1 cellular context compared by ENCODE assay signal in the genomic region with DNA sequence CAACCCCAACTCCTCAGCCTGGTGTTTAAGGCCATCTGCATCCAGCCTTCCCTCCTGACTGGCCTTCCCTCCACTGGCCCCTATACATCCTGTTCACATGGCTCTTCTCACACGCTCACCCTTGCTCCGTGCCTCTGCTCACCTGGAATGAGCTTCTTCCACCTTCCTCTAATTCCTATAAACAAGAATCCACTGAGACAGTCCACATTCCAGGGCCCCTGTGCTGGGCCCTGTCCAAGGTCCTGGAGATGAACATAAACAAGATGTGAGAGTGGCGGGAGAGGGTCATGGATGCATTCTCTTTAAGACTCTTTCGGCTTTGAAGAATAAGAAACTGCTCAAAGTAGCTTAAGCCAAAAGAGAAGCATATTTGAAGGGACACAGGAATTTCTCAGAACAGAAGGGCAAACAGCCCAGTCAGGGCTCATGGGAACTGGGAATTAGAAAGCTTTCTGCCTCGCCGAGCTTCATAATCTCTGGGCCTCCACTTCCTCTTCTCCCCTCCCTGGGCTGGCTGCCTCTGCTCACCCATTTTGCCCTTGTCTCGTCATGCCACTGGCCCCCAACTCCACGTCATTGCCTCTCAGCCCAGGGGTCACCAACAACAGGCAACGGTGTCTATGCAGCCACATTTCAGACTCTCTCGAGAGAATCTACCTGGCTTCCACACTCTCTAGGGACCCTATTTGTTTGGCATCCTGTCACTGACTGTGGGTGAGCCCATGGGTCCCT.
TF ChIP-seq lines count a peak whose summit lies in the region.

No MANE protein-coding gene starts in this region.

TF ChIP-seq in HepG2, 621 proteins besides CTCF, POLR2A, EP300 and RAD21 (continued from another document and continues in another):
- TF ChIP-seq, protein P1, sequence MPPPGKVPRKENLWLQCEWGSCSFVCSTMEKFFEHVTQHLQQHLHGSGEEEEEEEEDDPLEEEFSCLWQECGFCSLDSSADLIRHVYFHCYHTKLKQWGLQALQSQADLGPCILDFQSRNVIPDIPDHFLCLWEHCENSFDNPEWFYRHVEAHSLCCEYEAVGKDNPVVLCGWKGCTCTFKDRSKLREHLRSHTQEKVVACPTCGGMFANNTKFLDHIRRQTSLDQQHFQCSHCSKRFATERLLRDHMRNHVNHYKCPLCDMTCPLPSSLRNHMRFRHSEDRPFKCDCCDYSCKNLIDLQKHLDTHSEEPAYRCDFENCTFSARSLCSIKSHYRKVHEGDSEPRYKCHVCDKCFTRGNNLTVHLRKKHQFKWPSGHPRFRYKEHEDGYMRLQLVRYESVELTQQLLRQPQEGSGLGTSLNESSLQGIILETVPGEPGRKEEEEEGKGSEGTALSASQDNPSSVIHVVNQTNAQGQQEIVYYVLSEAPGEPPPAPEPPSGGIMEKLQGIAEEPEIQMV (CRISPR knock-in tag; IDR thresholded peaks at IDR 0.05; ENCODE audit: low read depth): peak; percentile 50; the same call in 1 of the 2 replicates
- TF ChIP-seq ZKSCAN8 (CRISPR knock-in tag; IDR thresholded peaks at IDR 0.05; ENCODE audit: borderline replicate concordance) (no peak; the same call in 1 of the 2 replicates), ZNF3 (CRISPR knock-in tag; IDR thresholded peaks at IDR 0.05) (no peak), ZNF160 (CRISPR knock-in tag; IDR thresholded peaks at IDR 0.05) (no peak), IRF2 (CRISPR knock-in tag; IDR thresholded peaks at IDR 0.05) (peak; percentile 71), SOX6 (IDR thresholded peaks at IDR 0.05) (no peak), SOX6 (CRISPR knock-in tag; IDR thresholded peaks at IDR 0.05) (no peak), SMARCE1 (IDR thresholded peaks at IDR 0.05; ENCODE audit: borderline replicate concordance) (no peak), ZNF841 (CRISPR knock-in tag; IDR thresholded peaks at IDR 0.05; ENCODE audit: borderline replicate concordance) (no peak), HNRNPH1 (optimal IDR thresholded peaks at IDR 0.05; ENCODE audit: low read depth, low read length) (no peak), ZNF543 (CRISPR knock-in tag; IDR thresholded peaks at IDR 0.05) (no peak), ZNF275 (CRISPR knock-in tag; IDR thresholded peaks at IDR 0.05; ENCODE audit: borderline replicate concordance) (0 out of 2 replicates have a peak, but pooled peaks have one; percentile 53), ZNF615 (CRISPR knock-in tag; IDR thresholded peaks at IDR 0.05; ENCODE audit: borderline replicate concordance) (peak; percentile 58; the same call in 1 of the 2 replicates), TBX3 (IDR thresholded peaks at IDR 0.05; ENCODE audit: borderline replicate concordance) (no peak), RELA (CRISPR knock-in tag; IDR thresholded peaks at IDR 0.05) (no peak), PAX8 (CRISPR knock-in tag; IDR thresholded peaks at IDR 0.05; ENCODE audit: borderline replicate concordance) (no peak), ZNF605 (CRISPR knock-in tag; IDR thresholded peaks at IDR 0.05) (0 out of 2 replicates have a peak, but pooled peaks have one; percentile 35), HHEX (CRISPR knock-in tag; IDR thresholded peaks at IDR 0.05) (no peak), ZFP37 (CRISPR knock-in tag; IDR thresholded peaks at IDR 0.05; ENCODE audit: borderline replicate concordance) (peak; percentile 92; the same call in 1 of the 2 replicates), CREB3 (CRISPR knock-in tag; IDR thresholded peaks at IDR 0.05) (peak; percentile 95; the same call in 1 of the 2 replicates), TGIF2 (CRISPR knock-in tag; IDR thresholded peaks at IDR 0.05) (peak; percentile 79), TRIM24 (CRISPR knock-in tag; IDR thresholded peaks at IDR 0.05) (no peak), ZFY (CRISPR knock-in tag; IDR thresholded peaks at IDR 0.05) (0 out of 2 replicates have a peak, but pooled peaks have one; percentile 19), ZNF512B (CRISPR knock-in tag; IDR thresholded peaks at IDR 0.05; ENCODE audit: borderline replicate concordance) (no peak), SSRP1 (CRISPR knock-in tag; IDR thresholded peaks at IDR 0.05) (no peak), NR2F6 (IDR thresholded peaks at IDR 0.05) (no peak), NR2F6 (CRISPR knock-in tag; IDR thresholded peaks at IDR 0.05) (no peak)
- TF ChIP-seq, protein P2, sequence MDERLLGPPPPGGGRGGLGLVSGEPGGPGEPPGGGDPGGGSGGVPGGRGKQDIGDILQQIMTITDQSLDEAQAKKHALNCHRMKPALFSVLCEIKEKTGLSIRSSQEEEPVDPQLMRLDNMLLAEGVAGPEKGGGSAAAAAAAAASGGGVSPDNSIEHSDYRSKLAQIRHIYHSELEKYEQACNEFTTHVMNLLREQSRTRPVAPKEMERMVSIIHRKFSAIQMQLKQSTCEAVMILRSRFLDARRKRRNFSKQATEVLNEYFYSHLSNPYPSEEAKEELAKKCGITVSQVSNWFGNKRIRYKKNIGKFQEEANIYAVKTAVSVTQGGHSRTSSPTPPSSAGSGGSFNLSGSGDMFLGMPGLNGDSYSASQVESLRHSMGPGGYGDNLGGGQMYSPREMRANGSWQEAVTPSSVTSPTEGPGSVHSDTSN (CRISPR knock-in tag; IDR thresholded peaks at IDR 0.05): no peak
- TF ChIP-seq, protein P3, sequence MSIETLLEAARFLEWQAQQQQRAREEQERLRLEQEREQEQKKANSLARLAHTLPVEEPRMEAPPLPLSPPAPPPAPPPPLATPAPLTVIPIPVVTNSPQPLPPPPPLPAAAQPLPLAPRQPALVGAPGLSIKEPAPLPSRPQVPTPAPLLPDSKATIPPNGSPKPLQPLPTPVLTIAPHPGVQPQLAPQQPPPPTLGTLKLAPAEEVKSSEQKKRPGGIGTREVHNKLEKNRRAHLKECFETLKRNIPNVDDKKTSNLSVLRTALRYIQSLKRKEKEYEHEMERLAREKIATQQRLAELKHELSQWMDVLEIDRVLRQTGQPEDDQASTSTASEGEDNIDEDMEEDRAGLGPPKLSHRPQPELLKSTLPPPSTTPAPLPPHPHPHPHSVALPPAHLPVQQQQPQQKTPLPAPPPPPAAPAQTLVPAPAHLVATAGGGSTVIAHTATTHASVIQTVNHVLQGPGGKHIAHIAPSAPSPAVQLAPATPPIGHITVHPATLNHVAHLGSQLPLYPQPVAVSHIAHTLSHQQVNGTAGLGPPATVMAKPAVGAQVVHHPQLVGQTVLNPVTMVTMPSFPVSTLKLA (IDR thresholded peaks at IDR 0.05): no peak
- TF ChIP-seq, protein P4, sequence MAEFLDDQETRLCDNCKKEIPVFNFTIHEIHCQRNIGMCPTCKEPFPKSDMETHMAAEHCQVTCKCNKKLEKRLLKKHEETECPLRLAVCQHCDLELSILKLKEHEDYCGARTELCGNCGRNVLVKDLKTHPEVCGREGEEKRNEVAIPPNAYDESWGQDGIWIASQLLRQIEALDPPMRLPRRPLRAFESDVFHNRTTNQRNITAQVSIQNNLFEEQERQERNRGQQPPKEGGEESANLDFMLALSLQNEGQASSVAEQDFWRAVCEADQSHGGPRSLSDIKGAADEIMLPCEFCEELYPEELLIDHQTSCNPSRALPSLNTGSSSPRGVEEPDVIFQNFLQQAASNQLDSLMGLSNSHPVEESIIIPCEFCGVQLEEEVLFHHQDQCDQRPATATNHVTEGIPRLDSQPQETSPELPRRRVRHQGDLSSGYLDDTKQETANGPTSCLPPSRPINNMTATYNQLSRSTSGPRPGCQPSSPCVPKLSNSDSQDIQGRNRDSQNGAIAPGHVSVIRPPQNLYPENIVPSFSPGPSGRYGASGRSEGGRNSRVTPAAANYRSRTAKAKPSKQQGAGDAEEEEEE (CRISPR knock-in tag; IDR thresholded peaks at IDR 0.05; ENCODE audit: borderline replicate concordance): no peak
- TF ChIP-seq, protein P5, sequence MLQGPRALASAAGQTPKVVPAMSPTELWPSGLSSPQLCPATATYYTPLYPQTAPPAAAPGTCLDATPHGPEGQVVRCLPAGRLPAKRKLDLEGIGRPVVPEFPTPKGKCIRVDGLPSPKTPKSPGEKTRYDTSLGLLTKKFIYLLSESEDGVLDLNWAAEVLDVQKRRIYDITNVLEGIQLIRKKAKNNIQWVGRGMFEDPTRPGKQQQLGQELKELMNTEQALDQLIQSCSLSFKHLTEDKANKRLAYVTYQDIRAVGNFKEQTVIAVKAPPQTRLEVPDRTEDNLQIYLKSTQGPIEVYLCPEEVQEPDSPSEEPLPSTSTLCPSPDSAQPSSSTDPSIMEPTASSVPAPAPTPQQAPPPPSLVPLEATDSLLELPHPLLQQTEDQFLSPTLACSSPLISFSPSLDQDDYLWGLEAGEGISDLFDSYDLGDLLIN (CRISPR knock-in tag; IDR thresholded peaks at IDR 0.05; ENCODE audit: borderline replicate concordance): no peak
- TF ChIP-seq, protein P6, sequence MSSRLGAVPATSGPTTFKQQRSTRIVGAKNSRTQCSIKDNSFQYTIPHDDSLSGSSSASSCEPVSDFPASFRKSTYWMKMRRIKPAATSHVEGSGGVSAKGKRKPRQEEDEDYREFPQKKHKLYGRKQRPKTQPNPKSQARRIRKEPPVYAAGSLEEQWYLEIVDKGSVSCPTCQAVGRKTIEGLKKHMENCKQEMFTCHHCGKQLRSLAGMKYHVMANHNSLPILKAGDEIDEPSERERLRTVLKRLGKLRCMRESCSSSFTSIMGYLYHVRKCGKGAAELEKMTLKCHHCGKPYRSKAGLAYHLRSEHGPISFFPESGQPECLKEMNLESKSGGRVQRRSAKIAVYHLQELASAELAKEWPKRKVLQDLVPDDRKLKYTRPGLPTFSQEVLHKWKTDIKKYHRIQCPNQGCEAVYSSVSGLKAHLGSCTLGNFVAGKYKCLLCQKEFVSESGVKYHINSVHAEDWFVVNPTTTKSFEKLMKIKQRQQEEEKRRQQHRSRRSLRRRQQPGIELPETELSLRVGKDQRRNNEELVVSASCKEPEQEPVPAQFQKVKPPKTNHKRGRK (CRISPR knock-in tag; IDR thresholded peaks at IDR 0.05): no peak
- TF ChIP-seq, protein P7, sequence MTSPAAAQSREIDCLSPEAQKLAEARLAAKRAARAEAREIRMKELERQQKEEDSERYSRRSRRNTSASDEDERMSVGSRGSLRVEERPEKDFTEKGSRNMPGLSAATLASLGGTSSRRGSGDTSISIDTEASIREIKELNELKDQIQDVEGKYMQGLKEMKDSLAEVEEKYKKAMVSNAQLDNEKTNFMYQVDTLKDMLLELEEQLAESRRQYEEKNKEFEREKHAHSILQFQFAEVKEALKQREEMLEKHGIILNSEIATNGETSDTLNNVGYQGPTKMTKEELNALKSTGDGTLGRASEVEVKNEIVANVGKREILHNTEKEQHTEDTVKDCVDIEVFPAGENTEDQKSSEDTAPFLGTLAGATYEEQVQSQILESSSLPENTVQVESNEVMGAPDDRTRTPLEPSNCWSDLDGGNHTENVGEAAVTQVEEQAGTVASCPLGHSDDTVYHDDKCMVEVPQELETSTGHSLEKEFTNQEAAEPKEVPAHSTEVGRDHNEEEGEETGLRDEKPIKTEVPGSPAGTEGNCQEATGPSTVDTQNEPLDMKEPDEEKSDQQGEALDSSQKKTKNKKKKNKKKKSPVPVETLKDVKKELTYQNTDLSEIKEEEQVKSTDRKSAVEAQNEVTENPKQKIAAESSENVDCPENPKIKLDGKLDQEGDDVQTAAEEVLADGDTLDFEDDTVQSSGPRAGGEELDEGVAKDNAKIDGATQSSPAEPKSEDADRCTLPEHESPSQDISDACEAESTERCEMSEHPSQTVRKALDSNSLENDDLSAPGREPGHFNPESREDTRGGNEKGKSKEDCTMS (CRISPR knock-in tag; conservative IDR thresholded peaks at IDR 0.05): 0 out of 2 replicates have a peak, but pooled peaks have one; percentile 80
